Comparison of ENCODE assay signal across 19 cellular contexts in genomic region chr10:44242826-44243225, GRCh38.
"Had no signal": no experiment of that assay in that cellular context is flagged by ENCODE, and none has a peak within 500 bp of the region (broad histone marks: within the 10 kb centered on the region; RNA-seq: fewer than 3 reads in every experiment).

No MANE protein-coding gene starts in this region.

- DNase-seq: dorsolateral prefrontal cortex; effector CD4-positive, alpha-beta T cell; foreskin fibroblast; gastrocnemius medialis; head of caudate nucleus; left ventricle myocardium superior; lower lobe of right lung; natural killer cell; right lobe of liver; stimulated activated CD4-positive, alpha-beta T cell treated with anti-CD3 and anti-CD28 coated beads, Interleukin-12 subunit alpha, Interleukin-12 subunit beta, amount 100 ng/mL, for 4 hours; stimulated activated CD4-positive, alpha-beta T cell treated with anti-CD3 and anti-CD28 coated beads, Interleukin-1b, Interleukin-23, amount 100 ng/mL, for 48 hours; stimulated activated CD4-positive, alpha-beta T cell treated with anti-CD3 and anti-CD28 coated beads, Interleukin-4, amount 100 ng/mL, for 1 hour; stimulated activated CD8-positive, alpha-beta memory T cell treated with anti-CD3 and anti-CD28 coated beads, Interleukin-4, amount 100 ng/mL, for 48 hours; stimulated activated naive CD4-positive, alpha-beta T cell; stimulated activated naive CD8-positive, alpha-beta T cell treated with anti-CD3 and anti-CD28 coated beads, Interleukin-15, amount 100 ng/mL, for 72 hours; transverse colon; upper lobe of right lung; uterus had no signal

- ATAC-seq: esophagus mucosa; gastrocnemius medialis; left ventricle myocardium superior; lower lobe of right lung; right lobe of liver; stimulated activated naive CD8-positive, alpha-beta T cell treated with anti-CD3 and anti-CD28 coated beads, Interleukin-15, amount 100 ng/mL, for 72 hours; upper lobe of right lung had no signal
